Comparison of ENCODE assay signal across 8 cellular contexts in genomic region chr3:73086071-73086494, GRCh38.
DNase-seq lines count a peak whose midpoint lies in the region; ATAC-seq and TF ChIP-seq lines count a peak whose summit lies in the region.

No MANE protein-coding gene starts in this region.

- TF ChIP-seq CTCF in WI38 (IDR thresholded peaks at IDR 0.05; ENCODE audit: low read depth, low read length), result peak; percentile 48
- TF ChIP-seq CTCF in cardiac fibroblast (IDR thresholded peaks at IDR 0.05; ENCODE audit: low read depth, low read length), result peak; percentile 73

- ATAC-seq in GM21825 (IDR thresholded peaks at IDR 0.05; ENCODE audit: unreplicated experiment) (no peak), HG03196 (IDR thresholded peaks at IDR 0.05; ENCODE audit: unreplicated experiment) (no peak)

- DNase-seq in GM03348 (ENCODE audit: low spot score), result peak; percentile 69
- DNase-seq in KBM-7, result peak; percentile 61
- DNase-seq in cardiac fibroblast (ENCODE audit: low read depth in 2 of 2), result peak; percentile 58 to 64
- DNase-seq in kidney tubule cell (ENCODE audit: low spot score), result peak; percentile 50
- DNase-seq in stimulated activated CD4-positive, alpha-beta T cell treated with anti-CD3 and anti-CD28 coated beads, TNF-alpha, amount 100 ng/mL, for 24 hours (ENCODE audit: low read depth in 3 of 3), result peak in 2 of 3 experiments; percentile 8 to 37

- in situ Hi-C loops in KBM-7 (cut with MboI; ENCODE audit: low pct_unique_long_range_greater_than_20kb, low sequenced_read_pairs), result loop anchor here (25.0 kb wide), 1 partner anchor 1374 kb away; no protein-coding TSS in a partner anchor

- H3K4me3 ChIP-seq in WI38 (ENCODE audit: low read depth, low read length) (peak overlapping the region; percentile 8; the same call in 1 of the 2 replicates), cardiac fibroblast (replicated peaks in 1 of 2; ENCODE audit: low read depth in 2 of 2, low read length in 2 of 2) (no peak overlapping the region)
